9 cellular contexts compared by ENCODE assay signal in genomic region chr19:10419200-10419645, GRCh38. TPM values are rescaled to one million over a fixed set of nuclear protein-coding genes. Genes with fewer than 3 reads are reported as not detected.
DNase-seq lines count a peak whose midpoint lies in the region; ATAC-seq, FAIRE-seq and TF ChIP-seq lines count a peak whose summit lies in the region.
"Had no signal": no experiment of that assay in that cellular context is flagged by ENCODE, and none has a peak within 500 bp of the region (broad histone marks: within the 10 kb centered on the region; RNA-seq: fewer than 3 reads in every experiment).

No MANE protein-coding gene starts in this region.

- H3K36me3 Mint-ChIP-seq in neural crest cell (ENCODE audit: low read depth) = peaks cover 3% of the 10 kb centered on the region

- intact Hi-C loops in breast epithelium (cut with DNase I; ENCODE audit: low total_unique reads) (loop anchor here (5.0 kb wide), 1 partner anchor 1872 kb away; no protein-coding TSS in a partner anchor), ascending aorta (cut with DNase I) (no loop called here)

- H3K27me3 ChIP-seq in DOHH2 (ENCODE audit: control insufficient read depth, low read length) (no peaks in the 10 kb centered on the region), Karpas-422 (ENCODE audit: low read length) (no peaks in the 10 kb centered on the region; the same call in 1 of the 2 replicates), breast epithelium (peaks cover 24 to 73% of the 10 kb centered on the region in 2 donors), ascending aorta (peaks cover 47% of the 10 kb centered on the region)

- H3K9me2 ChIP-seq in DOHH2 (replicated peaks; ENCODE audit: control insufficient read depth, low read length) (no peaks in the 10 kb centered on the region), Karpas-422 (replicated peaks; ENCODE audit: insufficient read depth, low read length) (no peaks in the 10 kb centered on the region)

- H3K79me2 ChIP-seq in DOHH2 (ENCODE audit: control insufficient read depth, low read length) (peaks cover 88% of the 10 kb centered on the region), Karpas-422 (ENCODE audit: low read length) (no peaks in the 10 kb centered on the region)

- H3K4me3 ChIP-seq in DOHH2 (ENCODE audit: low read length) = peak overlapping the region; percentile 88
- H3K4me3 ChIP-seq in Karpas-422 (ENCODE audit: low read length) = peak overlapping the region; percentile 62
- peak overlapping the region in 2 of 3 donors; percentile 28 to 60 for H3K4me3 ChIP-seq in breast epithelium
- peak overlapping the region in 1 of 2 donors; percentile 26 for H3K4me3 ChIP-seq in ascending aorta

- H4K20me1 ChIP-seq in DOHH2 (ENCODE audit: control insufficient read depth, insufficient read depth, low read depth, low read length) (peaks cover 15% of the 10 kb centered on the region), Karpas-422 (ENCODE audit: insufficient read depth, low read depth, low read length) (no peaks in the 10 kb centered on the region)

- peaks cover 36% of the 10 kb centered on the region for H3K36me3 ChIP-seq in DOHH2 (ENCODE audit: control insufficient read depth, low read length)
- H3K36me3 ChIP-seq in Karpas-422 (ENCODE audit: insufficient read depth, low read length) = no peaks in the 10 kb centered on the region
- no peaks in the 10 kb centered on the region for H3K36me3 ChIP-seq in breast epithelium
- H3K36me3 ChIP-seq in ascending aorta = no peaks in the 10 kb centered on the region

- peak overlapping the region; percentile 80 for H3K4me2 ChIP-seq in DOHH2 (ENCODE audit: low read length)
- peak overlapping the region; percentile 79 for H3K4me2 ChIP-seq in Karpas-422 (ENCODE audit: low read depth, low read length, poor library complexity, severe bottlenecking)

- TF ChIP-seq CTCF in DOHH2 (IDR thresholded peaks at IDR 0.05; ENCODE audit: low read depth, low read length, poor library complexity, severe bottlenecking) (no peak), breast epithelium (IDR thresholded peaks at IDR 0.05) (no peak), neural crest cell (conservative IDR thresholded peaks at IDR 0.05) (no peak), ascending aorta (IDR thresholded peaks at IDR 0.05) (no peak), D721Med (IDR thresholded peaks at IDR 0.05; ENCODE audit: insufficient read depth, missing control alignments) (no peak)

- peaks cover 4% of the 10 kb centered on the region; the same call in 1 of the 2 replicates for H3K9me3 ChIP-seq in DOHH2 (ENCODE audit: control insufficient read depth, insufficient read depth, low read length)
- no peaks in the 10 kb centered on the region for H3K9me3 ChIP-seq in Karpas-422 (ENCODE audit: low read length)
- H3K9me3 ChIP-seq in breast epithelium = no peaks in the 10 kb centered on the region
- H3K9me3 ChIP-seq in ascending aorta = peaks cover 0 to 6% of the 10 kb centered on the region in 2 donors

- no peaks in the 10 kb centered on the region for H3K9me3 Mint-ChIP-seq in neural crest cell

- ATAC-seq in GM21381 (IDR thresholded peaks at IDR 0.05; ENCODE audit: unreplicated experiment) = no peak
- ATAC-seq: right cardiac atrium had no signal

- H3K4me1 Mint-ChIP-seq in neural crest cell = peaks cover 20% of the 10 kb centered on the region

- TF ChIP-seq POLR2A in breast epithelium (IDR thresholded peaks at IDR 0.05) = no peak

- H2AFZ ChIP-seq in Karpas-422 (ENCODE audit: low read length) = peak overlapping the region; percentile 96; the same call in 1 of the 2 replicates

- H3K4me3 Mint-ChIP-seq in neural crest cell = peak overlapping the region; percentile 87

- FAIRE-seq in D721Med (lab: Jason Lieb, UNC) = no peak

- peaks cover 31% of the 10 kb centered on the region for H3F3A ChIP-seq in DOHH2 (ENCODE audit: control insufficient read depth, insufficient read depth)

- H3K27ac Mint-ChIP-seq in neural crest cell (ENCODE audit: unreplicated experiment) = no peak overlapping the region

- H3K9ac ChIP-seq in Karpas-422 (ENCODE audit: low read length) = peak overlapping the region; percentile 66

- peak overlapping the region; percentile 92 for H3K27ac ChIP-seq in DOHH2 (ENCODE audit: low read depth, low read length)
- no peak overlapping the region for H3K27ac ChIP-seq in Karpas-422 (ENCODE audit: low read length)
- H3K27ac ChIP-seq in breast epithelium = no peak overlapping the region
- no peak overlapping the region for H3K27ac ChIP-seq in ascending aorta

- peaks cover 90% of the 10 kb centered on the region for H3K27me3 Mint-ChIP-seq in neural crest cell (ENCODE audit: low read depth)

- peaks cover 76% of the 10 kb centered on the region for H3K4me1 ChIP-seq in DOHH2 (ENCODE audit: control insufficient read depth, low read length)
- H3K4me1 ChIP-seq in Karpas-422 (ENCODE audit: low read length) = peaks cover 35% of the 10 kb centered on the region
- peaks cover 8 to 16% of the 10 kb centered on the region in 2 donors for H3K4me1 ChIP-seq in breast epithelium
- peaks cover 20 to 23% of the 10 kb centered on the region in 2 donors for H3K4me1 ChIP-seq in ascending aorta

- DNase-seq in Karpas-422 = peak; percentile 65
- DNase-seq in breast epithelium (ENCODE audit: low spot score in 2 of 2) = no peak
- DNase-seq in neural crest cell (ENCODE audit: low read depth, low spot score) = no peak
- DNase-seq in ascending aorta (ENCODE audit: low spot score in 2 of 2) = no peak
- DNase-seq in pons (ENCODE audit: low spot score) = no peak
- no peak for DNase-seq in D721Med (ENCODE audit: insufficient read length, low spot score)

RNA-seq across cellular contexts. Expression of gene PDE4A, which starts 1.1 kb away (rescaled TPM):
- 2.6 and 2.9 TPM in 2 replicates for total RNA-seq in Karpas-422 (2014; rRNA removed; shearing (Covaris generic); ENCODE audit: low replicate concordance)
- total RNA-seq in breast epithelium = 10 to 100 TPM in 2 of 3 donors, 1 to 10 TPM in 1; 5.6 to 20.3 (median 12.1) TPM
- total RNA-seq in neural crest cell = 1.5 and 2.1 TPM in 2 replicates
- 59.9 TPM for total RNA-seq in ascending aorta

RNA-seq across cellular contexts. Expression of gene CDC37, which starts 15.9 kb away (rescaled TPM):
- total RNA-seq in Karpas-422 (2014; rRNA removed; shearing (Covaris generic); ENCODE audit: low replicate concordance) = 86.3 and 225 TPM in 2 replicates
- total RNA-seq in breast epithelium (100 to 1,000 TPM; 141 to 213 (median 172) TPM), neural crest cell (164 TPM in 2 replicates), ascending aorta (183 TPM)

RNA-seq across cellular contexts. Expression of gene TYK2, which starts 38.9 kb away (rescaled TPM):
- total RNA-seq in Karpas-422 (2014; rRNA removed; shearing (Covaris generic); ENCODE audit: low replicate concordance) = 108 and 158 TPM in 2 replicates
- total RNA-seq in breast epithelium = 100 to 1,000 TPM in 2 of 3 donors, 10 to 100 TPM in 1; 61.6 to 109 (median 104) TPM
- total RNA-seq in neural crest cell = 100 and 103 TPM in 2 replicates
- total RNA-seq in ascending aorta = 80.7 TPM
